Comparison of ENCODE assay signal across 9 cellular contexts in the genomic region with DNA sequence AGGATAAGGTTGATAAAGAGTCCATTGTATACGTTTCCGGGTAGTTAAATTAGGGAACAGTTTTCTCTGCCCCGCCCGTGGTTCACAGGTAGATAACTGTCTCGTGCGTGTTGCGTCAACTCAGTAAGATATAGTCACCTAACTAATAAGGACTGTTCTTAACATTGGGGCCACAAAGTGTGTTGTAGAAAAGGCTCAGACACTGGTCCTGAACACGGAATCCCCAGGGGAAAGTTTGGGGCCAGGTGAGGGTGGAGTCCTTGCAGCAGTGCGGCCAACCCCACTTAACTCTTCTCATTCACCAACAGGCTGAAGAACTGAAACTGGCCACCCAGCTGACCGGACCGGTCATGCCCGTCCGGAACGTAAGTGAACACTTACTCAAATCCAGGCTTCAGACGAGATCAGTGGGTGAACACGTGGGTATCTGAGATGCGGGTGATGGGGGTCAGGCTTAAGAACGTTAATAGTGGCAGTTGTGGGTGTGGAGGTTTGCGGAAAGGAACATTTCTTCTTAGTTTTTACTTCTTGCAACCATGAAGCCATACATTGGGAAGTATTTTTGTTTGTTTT. TPM values are rescaled to one million over a fixed set of nuclear protein-coding genes. Genes with fewer than 3 reads are reported as not detected.
DNase-seq lines count a peak whose midpoint lies in the region; ATAC-seq and TF ChIP-seq lines count a peak whose summit lies in the region.
"Had no signal": no experiment of that assay in that cellular context is flagged by ENCODE, and none has a peak within 500 bp of the region (broad histone marks: within the 10 kb centered on the region; RNA-seq: fewer than 3 reads in every experiment).

No MANE protein-coding gene starts in this region.

- H3K4me1 Mint-ChIP-seq in CD8-positive, alpha-beta T cell (ENCODE audit: low read depth): peaks cover 58% of the 10 kb centered on the region
- H3K4me1 Mint-ChIP-seq in chondrocyte (ENCODE audit: low read depth): peaks cover 64% of the 10 kb centered on the region
- peaks cover 42 to 64% (median 61%) of the 10 kb centered on the region in 7 donors for H3K4me1 Mint-ChIP-seq in naive thymus-derived CD4-positive, alpha-beta T cell

- no peaks in the 10 kb centered on the region for H3K27me3 Mint-ChIP-seq in CD8-positive, alpha-beta T cell (ENCODE audit: low read depth)
- no peaks in the 10 kb centered on the region for H3K27me3 Mint-ChIP-seq in chondrocyte (ENCODE audit: low read depth)
- no peaks in the 10 kb centered on the region for H3K27me3 Mint-ChIP-seq in naive thymus-derived CD4-positive, alpha-beta T cell

- H3K36me3 Mint-ChIP-seq in CD8-positive, alpha-beta T cell: peaks cover 41% of the 10 kb centered on the region
- peaks cover 32% of the 10 kb centered on the region for H3K36me3 Mint-ChIP-seq in chondrocyte (ENCODE audit: low read depth)
- H3K36me3 Mint-ChIP-seq in naive thymus-derived CD4-positive, alpha-beta T cell: peaks cover 11 to 37% (median 15%) of the 10 kb centered on the region in 5 donors

- POLR2A ChIA-PET in CD8-positive, alpha-beta T cell (lab: Charles Lee): interaction anchor here (0.8 to 2.1 kb wide), 6 partner anchors 14 to 348 kb away, joined by 3 to 5 read pairs (median 3); a partner anchor contains a TSS
- POLR2A ChIA-PET in naive thymus-derived CD4-positive, alpha-beta T cell (lab: Charles Lee): interaction anchor here (1.5 to 2.2 kb wide), 5 partner anchors 10 to 246 kb away, joined by 3 to 9 read pairs (median 6); no protein-coding TSS in a partner anchor

- H3K27me3 ChIP-seq in CD8-positive, alpha-beta T cell (ENCODE audit: insufficient read depth, low read length): no peaks in the 10 kb centered on the region
- no peaks in the 10 kb centered on the region for H3K27me3 ChIP-seq in MG63
- H3K27me3 ChIP-seq in naive thymus-derived CD4-positive, alpha-beta T cell (ENCODE audit: control insufficient read depth in 2 of 2, insufficient read depth in 2 of 2, low read length in 2 of 2): no peaks in the 10 kb centered on the region

- no peak for DNase-seq in CD8-positive, alpha-beta T cell
- DNase-seq in MG63 (no peak), chondrocyte (ENCODE audit: low spot score) (no peak), NCI-H446 (lab: John Stamatoyannopoulos, UW) (no peak), NCI-H2171 (lab: John Stamatoyannopoulos, UW) (no peak), SW 1271 (lab: John Stamatoyannopoulos, UW) (no peak), AG08395 (ENCODE audit: low spot score) (no peak)
- no peak for DNase-seq in naive thymus-derived CD4-positive, alpha-beta T cell
- DNase-seq: stimulated activated naive CD4-positive, alpha-beta T cell treated with Interleukin-2 at 50 U/mL for 16 hours had no signal

- intact Hi-C loops in CD8-positive, alpha-beta T cell (cut with DNase I, micrococcal nuclease): loop anchor here in 1 of 2 experiments (5.0 kb wide), 2 partner anchors 320 to 750 kb away; a partner anchor contains a TSS
- intact Hi-C loops in naive thymus-derived CD4-positive, alpha-beta T cell (cut with micrococcal nuclease): loop anchor here (5.0 kb wide), 5 partner anchors 80 to 1610 kb away; a partner anchor contains a TSS

- peak overlapping the region; percentile 97 for H3K27ac ChIP-seq in CD8-positive, alpha-beta T cell (ENCODE audit: low read depth, low read length)
- H3K27ac ChIP-seq in naive thymus-derived CD4-positive, alpha-beta T cell (ENCODE audit: low read depth, low read length): peak overlapping the region; percentile 87

- H3K9me3 ChIP-seq in CD8-positive, alpha-beta T cell (ENCODE audit: low read length): no peaks in the 10 kb centered on the region
- no peaks in the 10 kb centered on the region for H3K9me3 ChIP-seq in MG63
- H3K9me3 ChIP-seq in naive thymus-derived CD4-positive, alpha-beta T cell (ENCODE audit: control insufficient read depth in 2 of 3, low read length in 3 of 3): no peaks in the 10 kb centered on the region

- H3K4me3 ChIP-seq in CD8-positive, alpha-beta T cell (ENCODE audit: low read depth, low read length): peak overlapping the region; percentile 90
- peak overlapping the region; percentile 89 for H3K4me3 ChIP-seq in MG63
- peak overlapping the region; percentile 97 for H3K4me3 ChIP-seq in naive thymus-derived CD4-positive, alpha-beta T cell (ENCODE audit: low read length)

- H3K9me3 Mint-ChIP-seq in CD8-positive, alpha-beta T cell: no peaks in the 10 kb centered on the region
- H3K9me3 Mint-ChIP-seq in chondrocyte (ENCODE audit: low read depth): no peaks in the 10 kb centered on the region
- peaks cover 0 to 3% (median 0%) of the 10 kb centered on the region in 11 donors for H3K9me3 Mint-ChIP-seq in naive thymus-derived CD4-positive, alpha-beta T cell

- peak overlapping the region; percentile 89 for H3K4me3 Mint-ChIP-seq in CD8-positive, alpha-beta T cell
- peak overlapping the region; percentile 92 for H3K4me3 Mint-ChIP-seq in chondrocyte (ENCODE audit: unreplicated experiment)
- H3K4me3 Mint-ChIP-seq in naive thymus-derived CD4-positive, alpha-beta T cell: peak overlapping the region; percentile 85 to 99 (median 96)

- H3K4me1 ChIP-seq in CD8-positive, alpha-beta T cell (ENCODE audit: insufficient read depth, low read length): peaks cover 61% of the 10 kb centered on the region
- H3K4me1 ChIP-seq in naive thymus-derived CD4-positive, alpha-beta T cell (ENCODE audit: control insufficient read depth in 2 of 2, insufficient read depth in 2 of 2, low read length in 2 of 2): peaks cover 33 to 49% of the 10 kb centered on the region in 2 donors

- no peak for ATAC-seq in CD8-positive, alpha-beta T cell
- ATAC-seq in naive thymus-derived CD4-positive, alpha-beta T cell: no peak

- peaks cover 38% of the 10 kb centered on the region for H3K36me3 ChIP-seq in CD8-positive, alpha-beta T cell (ENCODE audit: insufficient read depth, low read length)
- peaks cover 50% of the 10 kb centered on the region for H3K36me3 ChIP-seq in MG63
- peaks cover 16 to 44% (median 26%) of the 10 kb centered on the region in 3 experiments for H3K36me3 ChIP-seq in naive thymus-derived CD4-positive, alpha-beta T cell (ENCODE audit: control insufficient read depth in 2 of 3, insufficient read depth in 3 of 3, low read length in 3 of 3)

- TF ChIP-seq CTCF in CD8-positive, alpha-beta T cell (IDR thresholded peaks at IDR 0.05): no peak
- TF ChIP-seq CTCF in chondrocyte (IDR thresholded peaks at IDR 0.05): no peak

- peak overlapping the region; percentile 93 for H3K27ac Mint-ChIP-seq in CD8-positive, alpha-beta T cell
- peak overlapping the region; percentile 61 for H3K27ac Mint-ChIP-seq in chondrocyte (ENCODE audit: unreplicated experiment)
- peak overlapping the region; percentile 78 to 98 (median 88) for H3K27ac Mint-ChIP-seq in naive thymus-derived CD4-positive, alpha-beta T cell

- CTCF ChIA-PET in CD8-positive, alpha-beta T cell (lab: Charles Lee): no interaction called here
- CTCF ChIA-PET in naive thymus-derived CD4-positive, alpha-beta T cell (lab: Charles Lee): no interaction called here

RNA-seq across cellular contexts. Expression of a gene that starts 1.6 kb away (rescaled TPM):
- total RNA-seq in CD8-positive, alpha-beta T cell: 1,000 to 10,000 TPM; 4,632 to 4,668 TPM
- total RNA-seq in MG63 (2014; rRNA removed; shearing (Covaris generic); ENCODE audit: low replicate concordance): 2,413 and 2,555 TPM in 2 replicates
- 1,149 to 1,324 TPM (median 1,165 TPM) in 3 replicates for total RNA-seq in chondrocyte
- total RNA-seq in naive thymus-derived CD4-positive, alpha-beta T cell: 1,000 to 10,000 TPM; 2,239 to 5,631 (median 5,332) TPM
- 1,000 to 10,000 TPM; 6,375 to 8,810 TPM for polyA plus RNA-seq in naive thymus-derived CD4-positive, alpha-beta T cell

RNA-seq across cellular contexts. Expression of a gene that starts 13.4 kb away (rescaled TPM):
- total RNA-seq in CD8-positive, alpha-beta T cell: 1 to 10 TPM in 1 of 2 experiments, under 1 TPM in 1; 0.72 to 1.8 TPM
- total RNA-seq in MG63 (2014; rRNA removed; shearing (Covaris generic); ENCODE audit: low replicate concordance): 9.1 and 9.6 TPM in 2 replicates
- total RNA-seq in chondrocyte: 15.5 to 41.7 TPM (median 16.3 TPM) in 3 replicates
- total RNA-seq in naive thymus-derived CD4-positive, alpha-beta T cell: 1 to 10 TPM in 1 of 5 experiments, under 1 TPM in 1, not detected in 3; 0.39 to 5.2 TPM
- polyA plus RNA-seq in naive thymus-derived CD4-positive, alpha-beta T cell: not detected

RNA-seq across cellular contexts. Expression of a gene that starts 51.3 kb away (rescaled TPM):
- total RNA-seq in CD8-positive, alpha-beta T cell: not detected
- not detected in 2 replicates for total RNA-seq in MG63 (2014; rRNA removed; shearing (Covaris generic); ENCODE audit: low replicate concordance)
- total RNA-seq in chondrocyte: not detected in 3 replicates
- total RNA-seq in naive thymus-derived CD4-positive, alpha-beta T cell: not detected
- polyA plus RNA-seq in naive thymus-derived CD4-positive, alpha-beta T cell: not detected

RNA-seq across cellular contexts. Expression of a gene that starts 53.9 kb away (rescaled TPM):
- total RNA-seq in CD8-positive, alpha-beta T cell: 100 to 1,000 TPM; 159 to 180 TPM
- total RNA-seq in MG63 (2014; rRNA removed; shearing (Covaris generic); ENCODE audit: low replicate concordance): 52.8 and 71.9 TPM in 2 replicates
- 84.6 to 127 TPM (median 87.6 TPM) in 3 replicates for total RNA-seq in chondrocyte
- total RNA-seq in naive thymus-derived CD4-positive, alpha-beta T cell: 100 to 1,000 TPM; 129 to 181 (median 170) TPM
- polyA plus RNA-seq in naive thymus-derived CD4-positive, alpha-beta T cell: 10 to 100 TPM; 48.6 to 56.6 TPM
